28 cellular contexts compared by ENCODE assay signal in genomic region chr7:25427721-25428120, GRCh38.
DNase-seq lines count a peak whose midpoint lies in the region; ATAC-seq and TF ChIP-seq lines count a peak whose summit lies in the region.
"Had no signal": no experiment of that assay in that cellular context is flagged by ENCODE, and none has a peak within 500 bp of the region (broad histone marks: within the 10 kb centered on the region; RNA-seq: fewer than 3 reads in every experiment).

No MANE protein-coding gene starts in this region.

- H3K27ac ChIP-seq in A673 (ENCODE audit: low read depth, low read length, poor library complexity, severe bottlenecking): no peak overlapping the region
- H3K27ac ChIP-seq: body of pancreas, C4-2B, dorsolateral prefrontal cortex, gastroesophageal sphincter, GM23248, hepatocyte, neural progenitor cell, parathyroid adenoma, tibial nerve, VCaP had no signal

- H3K36me3 Mint-ChIP-seq in activated B cell treated with CpG ODN at 0.5 μM for 24 hours (ENCODE audit: low read depth): no peaks in the 10 kb centered on the region
- H3K36me3 Mint-ChIP-seq in activated naive CD4-positive, alpha-beta T cell treated with anti-CD3 and anti-CD28 coated beads, Interleukin-2, amount 10 ng/mL, durations not matched to agents 7 days and 5 days: no peaks in the 10 kb centered on the region
- H3K36me3 Mint-ChIP-seq: neural progenitor cell had no signal

- H3K27me3 ChIP-seq in Loucy (ENCODE audit: insufficient read depth, low read length, poor library complexity, severe bottlenecking) (no peaks in the 10 kb centered on the region), A673 (replicated peaks; ENCODE audit: insufficient read depth, low read depth, low read length, poor library complexity) (peaks cover 70% of the 10 kb centered on the region)
- H3K27me3 ChIP-seq: body of pancreas, gastroesophageal sphincter, hepatocyte, neural progenitor cell, tibial nerve had no signal

- H3K4me3 Mint-ChIP-seq in activated B cell treated with CpG ODN at 0.5 μM for 24 hours: no peak overlapping the region
- no peak overlapping the region for H3K4me3 Mint-ChIP-seq in activated naive CD4-positive, alpha-beta T cell treated with anti-CD3 and anti-CD28 coated beads, Interleukin-2, amount 10 ng/mL, durations not matched to agents 7 days and 5 days
- H3K4me3 Mint-ChIP-seq: activated CD4-positive, alpha-beta T cell treated with anti-CD3 and anti-CD28 coated beads, Interleukin-2, amount 10 ng/mL, durations not matched to agents 24 days and 14 days; activated T-cell treated with anti-CD3 and anti-CD28 coated beads, Interleukin-2, amount 50 U/mL, for 4 hours; neural progenitor cell had no signal

- H3K9me2 ChIP-seq in Loucy (replicated peaks; ENCODE audit: low read depth, low read length): no peaks in the 10 kb centered on the region

- H3K4me1 ChIP-seq in Loucy (ENCODE audit: insufficient read depth, low read length, poor library complexity, severe bottlenecking): peaks cover 4% of the 10 kb centered on the region
- H3K4me1 ChIP-seq in A673 (ENCODE audit: insufficient read depth, low read length, poor library complexity, severe bottlenecking): no peaks in the 10 kb centered on the region
- H3K4me1 ChIP-seq: body of pancreas, gastroesophageal sphincter, parathyroid adenoma had no signal

- H3K27me3 Mint-ChIP-seq in activated B cell treated with CpG ODN at 0.5 μM for 24 hours: no peaks in the 10 kb centered on the region
- no peaks in the 10 kb centered on the region for H3K27me3 Mint-ChIP-seq in activated naive CD4-positive, alpha-beta T cell treated with anti-CD3 and anti-CD28 coated beads, Interleukin-2, amount 10 ng/mL, durations not matched to agents 7 days and 5 days

- POLR2A ChIA-PET in activated B cell treated with CpG ODN at 0.5 μM for 24 hours (lab: Charles Lee) (no interaction called here), A673 (lab: Charles Lee; ENCODE audit: low non-redundant PET) (no interaction called here)

- H3K79me2 ChIP-seq in Loucy (ENCODE audit: insufficient read depth, low read length): no peaks in the 10 kb centered on the region
- H3K79me2 ChIP-seq: hepatocyte, parathyroid adenoma had no signal

- no peak overlapping the region for H3K4me2 ChIP-seq in Loucy (ENCODE audit: low read depth, low read length, poor library complexity, severe bottlenecking)
- H3K4me2 ChIP-seq: hepatocyte, neural progenitor cell had no signal

- H3K36me3 ChIP-seq in Loucy (ENCODE audit: insufficient read depth, low read length) (no peaks in the 10 kb centered on the region), A673 (ENCODE audit: insufficient read depth, low read length, poor library complexity, severe bottlenecking) (no peaks in the 10 kb centered on the region)
- H3K36me3 ChIP-seq: gastroesophageal sphincter, neural progenitor cell, tibial nerve had no signal

- H3K27ac Mint-ChIP-seq in activated B cell treated with CpG ODN at 0.5 μM for 24 hours: no peak overlapping the region
- H3K27ac Mint-ChIP-seq in activated naive CD4-positive, alpha-beta T cell treated with anti-CD3 and anti-CD28 coated beads, Interleukin-2, amount 10 ng/mL, durations not matched to agents 7 days and 5 days: no peak overlapping the region
- H3K27ac Mint-ChIP-seq: activated CD4-positive, alpha-beta T cell treated with anti-CD3 and anti-CD28 coated beads, Interleukin-2, amount 10 ng/mL, durations not matched to agents 24 days and 14 days; neural progenitor cell had no signal

- CTCF ChIA-PET in activated B cell treated with CpG ODN at 0.5 μM for 24 hours (lab: Charles Lee): no interaction called here
- CTCF ChIA-PET in A673 (lab: Charles Lee): no interaction called here
- CTCF ChIA-PET in activated naive CD4-positive, alpha-beta T cell treated with anti-CD3 and anti-CD28 coated beads, Interleukin-2, amount 10 ng/mL, durations not matched to agents 7 days and 5 days (lab: Charles Lee): interaction anchor here (1.3 kb wide), 1 partner anchor 19 kb away, joined by 3 read pairs; no protein-coding TSS in a partner anchor

- H3K4me3 ChIP-seq in Loucy (ENCODE audit: low read length, poor library complexity, severe bottlenecking): no peak overlapping the region
- no peak overlapping the region for H3K4me3 ChIP-seq in A673 (ENCODE audit: low read depth, low read length, poor library complexity, severe bottlenecking)
- H3K4me3 ChIP-seq: body of pancreas, dorsolateral prefrontal cortex, gastroesophageal sphincter, GM23248, hepatocyte, neural progenitor cell, tibial nerve had no signal

- H3K9ac ChIP-seq in Loucy (ENCODE audit: low read depth, low read length, poor library complexity, severe bottlenecking): no peak overlapping the region
- H3K9ac ChIP-seq: GM23248, neural progenitor cell, parathyroid adenoma had no signal

- H3F3A ChIP-seq in Loucy (ENCODE audit: low read depth): no peaks in the 10 kb centered on the region

- peak; percentile 28 for ATAC-seq in activated B cell treated with CpG ODN at 0.5 μM for 24 hours (ENCODE audit: low read depth)
- ATAC-seq: activated T-cell treated with anti-CD3 and anti-CD28 coated beads, Interleukin-2, amount 50 U/mL, for 4 hours; body of pancreas; gastroesophageal sphincter; right cardiac atrium had no signal

- H3K9me3 ChIP-seq in Loucy (ENCODE audit: insufficient read depth, low read depth, low read length): no peaks in the 10 kb centered on the region
- H3K9me3 ChIP-seq in A673 (ENCODE audit: low read depth, low read length, poor library complexity, severe bottlenecking): no peaks in the 10 kb centered on the region
- H3K9me3 ChIP-seq: body of pancreas, gastroesophageal sphincter, tibial nerve had no signal

- H4K20me1 ChIP-seq in Loucy (ENCODE audit: insufficient read depth, low read length, poor library complexity, severe bottlenecking): no peaks in the 10 kb centered on the region

- peak overlapping the region; percentile 70 for H2AFZ ChIP-seq in Loucy (ENCODE audit: low read length)
- H2AFZ ChIP-seq: GM23248, hepatocyte, neural progenitor cell, parathyroid adenoma had no signal

- TF ChIP-seq CTCF in Loucy (conservative IDR thresholded peaks at IDR 0.05; ENCODE audit: low read length) (no peak), activated B cell treated with CpG ODN at 0.5 μM for 24 hours (IDR thresholded peaks at IDR 0.05) (no peak), A673 (conservative IDR thresholded peaks at IDR 0.05; ENCODE audit: low read depth, low read length) (no peak)

- H3K9me3 Mint-ChIP-seq in activated B cell treated with CpG ODN at 0.5 μM for 24 hours: no peaks in the 10 kb centered on the region
- no peaks in the 10 kb centered on the region for H3K9me3 Mint-ChIP-seq in activated naive CD4-positive, alpha-beta T cell treated with anti-CD3 and anti-CD28 coated beads, Interleukin-2, amount 10 ng/mL, durations not matched to agents 7 days and 5 days
- H3K9me3 Mint-ChIP-seq: activated CD4-positive, alpha-beta T cell treated with anti-CD3 and anti-CD28 coated beads, Interleukin-2, amount 10 ng/mL, durations not matched to agents 24 days and 14 days; activated T-cell treated with anti-CD3 and anti-CD28 coated beads, Interleukin-2, amount 50 U/mL, for 4 hours; neural progenitor cell had no signal

- DNase-seq in DMS79 treated with DMSO at 0.1 percent for 48 hours (lab: John Stamatoyannopoulos, UW): peak; percentile 45
- peak; percentile 57 for DNase-seq in NOMO-1 treated with dmso at 0.1 percent for 144 hours (lab: John Stamatoyannopoulos, UW; ENCODE audit: unreplicated experiment)
- no peak for DNase-seq in activated B cell treated with CpG ODN at 0.5 μM for 24 hours
- DNase-seq in A673 (ENCODE audit: low spot score): no peak
- no peak for DNase-seq in NCI-H774 (lab: John Stamatoyannopoulos, UW)
- DNase-seq in activated naive CD4-positive, alpha-beta T cell treated with anti-CD3 and anti-CD28 coated beads, Interleukin-2, amount 10 ng/mL, durations not matched to agents 7 days and 5 days: no peak
- DNase-seq: activated CD4-positive, alpha-beta T cell treated with anti-CD3 and anti-CD28 coated beads, Interleukin-2, amount 10 ng/mL, durations not matched to agents 24 days and 14 days; activated gamma-delta T cell treated with Interleukin-2 at 50 U/mL for 16 hours; activated T-cell treated with anti-CD3 and anti-CD28 coated beads, Interleukin-2, amount 50 U/mL, for 4 hours; body of pancreas; Calu3; dorsolateral prefrontal cortex; EL; GM23248; NCI-H1436; NCI-H2171; NCI-H510A treated with DMSO at 0.1 percent for 48 hours; right cardiac atrium; stimulated activated CD4-positive, alpha-beta T cell treated with anti-CD3 and anti-CD28 coated beads, Interleukin-2, amount 100 ng/mL, for 24 hours; T-helper 2 cell had no signal

- H3K4me1 Mint-ChIP-seq in activated B cell treated with CpG ODN at 0.5 μM for 24 hours: peaks cover 8% of the 10 kb centered on the region
- no peaks in the 10 kb centered on the region for H3K4me1 Mint-ChIP-seq in activated naive CD4-positive, alpha-beta T cell treated with anti-CD3 and anti-CD28 coated beads, Interleukin-2, amount 10 ng/mL, durations not matched to agents 7 days and 5 days
- H3K4me1 Mint-ChIP-seq: activated CD4-positive, alpha-beta T cell treated with anti-CD3 and anti-CD28 coated beads, Interleukin-2, amount 10 ng/mL, durations not matched to agents 24 days and 14 days had no signal

- intact Hi-C loops in activated B cell treated with CpG ODN at 0.5 μM for 24 hours (cut with micrococcal nuclease): no loop called here
- intact Hi-C loops in A673 (cut with micrococcal nuclease; ENCODE audit: unreplicated experiment): no loop called here

- no TSS peak for BruUV-seq in A673 (replicated peaks; lab: Mats Ljungman, UMichigan)

Comparison
In these comparisons a context has a peak if more than half of its experiments do, and no peak if none do; other contexts are left out.
1. DNase-seq: peak in DMS79 treated with DMSO at 0.1 percent for 48 hours (single experiment) and NOMO-1 treated with dmso at 0.1 percent for 144 hours (single experiment); none in activated B cell treated with CpG ODN at 0.5 μM for 24 hours (single experiment), A673 (single experiment), NCI-H774 (single experiment) and activated naive CD4-positive, alpha-beta T cell treated with anti-CD3 and anti-CD28 coated beads, Interleukin-2, amount 10 ng/mL, durations not matched to agents 7 days and 5 days (single experiment).